8 cellular contexts compared by ENCODE assay signal in genomic region chr15:65530318-65531111, GRCh38. TPM values are rescaled to one million over a fixed set of nuclear protein-coding genes. Genes with fewer than 3 reads are reported as not detected.
DNase-seq lines count a peak whose midpoint lies in the region; ATAC-seq and TF ChIP-seq lines count a peak whose summit lies in the region.

A gene with protein sequence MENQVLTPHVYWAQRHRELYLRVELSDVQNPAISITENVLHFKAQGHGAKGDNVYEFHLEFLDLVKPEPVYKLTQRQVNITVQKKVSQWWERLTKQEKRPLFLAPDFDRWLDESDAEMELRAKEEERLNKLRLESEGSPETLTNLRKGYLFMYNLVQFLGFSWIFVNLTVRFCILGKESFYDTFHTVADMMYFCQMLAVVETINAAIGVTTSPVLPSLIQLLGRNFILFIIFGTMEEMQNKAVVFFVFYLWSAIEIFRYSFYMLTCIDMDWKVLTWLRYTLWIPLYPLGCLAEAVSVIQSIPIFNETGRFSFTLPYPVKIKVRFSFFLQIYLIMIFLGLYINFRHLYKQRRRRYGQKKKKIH (plus strand): TSS chr15:65530463. CDS start chr15:65530632, 169 bp downstream.

- CTCF ChIA-PET in CD4-positive, alpha-beta memory T cell (lab: Charles Lee; ENCODE audit: partially characterized antibody), result interaction anchor here (0.8 to 1.0 kb wide), 3 partner anchors 8 to 307 kb away, joined by 3 to 4 read pairs (median 3); no protein-coding TSS in a partner anchor

- intact Hi-C loops in CD4-positive, alpha-beta memory T cell (cut with micrococcal nuclease), result loop anchor here (1.0 to 5.0 kb wide), 2 partner anchors 13 to 82 kb away; partner anchors contain the start of genes DPP8 and INTS14

- POLR2A ChIA-PET in CD4-positive, alpha-beta memory T cell (lab: Charles Lee; ENCODE audit: partially characterized antibody), result interaction anchor here (0.7 to 3.6 kb wide), 8 partner anchors 13 to 339 kb away, joined by 3 to 36 read pairs (median 4); partner anchors contain the start of genes DPP8, INTS14 and RAB11A

- H3K27me3 ChIP-seq in CD4-positive, alpha-beta memory T cell (ENCODE audit: insufficient read depth, low read length), result no peaks in the 10 kb centered on the region
- no peaks in the 10 kb centered on the region for H3K27me3 ChIP-seq in NT2/D1 (ENCODE audit: insufficient read depth, insufficient read length)

- no peaks in the 10 kb centered on the region for H3K9me3 ChIP-seq in CD4-positive, alpha-beta memory T cell (ENCODE audit: control insufficient read depth in 1 of 2, low read length in 2 of 2)
- H3K9me3 ChIP-seq in NT2/D1 (ENCODE audit: insufficient read depth, low read length), result no peaks in the 10 kb centered on the region

- H3K27me3 Mint-ChIP-seq in CD4-positive, alpha-beta memory T cell, result no peaks in the 10 kb centered on the region
- H3K27me3 Mint-ChIP-seq in endothelial cell (ENCODE audit: unreplicated experiment) (peaks cover 2% of the 10 kb centered on the region), mesothelial cell of epicardium (ENCODE audit: low read depth) (no peaks in the 10 kb centered on the region)

- peak within 1 kb of the TSS; percentile 52 to 93 for H3K4me3 ChIP-seq in CD4-positive, alpha-beta memory T cell (ENCODE audit: low read length in 2 of 2)
- peak within 1 kb of the TSS; percentile 99 for H3K4me3 ChIP-seq in NT2/D1 (ENCODE audit: insufficient read length, low read depth)

- ATAC-seq in GM19467 (IDR thresholded peaks at IDR 0.05; ENCODE audit: unreplicated experiment), result peak; percentile 71

- peak; percentile 83 to 90 (median 87) for DNase-seq in CD4-positive, alpha-beta memory T cell
- peak in 73 of 76 experiments; percentile 12 to 91 (median 77) for DNase-seq in HUDEP-2 (lab: John Stamatoyannopoulos, UW; ENCODE audit: unreplicated experiment in 76 of 76)
- DNase-seq in NT2/D1 (ENCODE audit: low read depth, low spot score), result peak; percentile 80
- DNase-seq in activated CD8-positive, alpha-beta memory T cell treated with anti-CD3 and anti-CD28 coated beads, Interleukin-2, amount 50 U/mL, for 24 hours (ENCODE audit: extremely low read depth), result peak; percentile 66
- peak; percentile 95 for DNase-seq in endothelial cell (ENCODE audit: low spot score)
- DNase-seq in mesothelial cell of epicardium (ENCODE audit: low spot score in 2 of 2, unreplicated experiment in 2 of 2), result peak; percentile 89 to 94
- peak; percentile 87 to 90 for DNase-seq in stimulated activated CD8-positive, alpha-beta memory T cell treated with anti-CD3 and anti-CD28 coated beads, Interleukin-15, amount 100 ng/mL, for 48 hours (ENCODE audit: low read depth in 2 of 2)

- peak within 1 kb of the TSS; percentile 67 for H3K27ac ChIP-seq in CD4-positive, alpha-beta memory T cell (ENCODE audit: low read depth, low read length)

- TF ChIP-seq CTCF in endothelial cell (IDR thresholded peaks at IDR 0.05; ENCODE audit: unreplicated experiment), result no peak
- TF ChIP-seq CTCF in mesothelial cell of epicardium (IDR thresholded peaks at IDR 0.05; ENCODE audit: unreplicated experiment), result no peak

- H3K4me3 Mint-ChIP-seq in CD4-positive, alpha-beta memory T cell, result peak within 1 kb of the TSS; percentile 83 to 90 (median 88)
- peak within 1 kb of the TSS; percentile 89 for H3K4me3 Mint-ChIP-seq in endothelial cell (ENCODE audit: unreplicated experiment)
- H3K4me3 Mint-ChIP-seq in mesothelial cell of epicardium, result peak within 1 kb of the TSS; percentile 86

- peaks cover 0 to 4% of the 10 kb centered on the region in 2 donors for H3K36me3 Mint-ChIP-seq in CD4-positive, alpha-beta memory T cell
- H3K36me3 Mint-ChIP-seq in endothelial cell (ENCODE audit: low read depth, unreplicated experiment) (no peaks in the 10 kb centered on the region), mesothelial cell of epicardium (peaks cover 2% of the 10 kb centered on the region)

- H3K9me3 Mint-ChIP-seq in CD4-positive, alpha-beta memory T cell, result no peaks in the 10 kb centered on the region
- H3K9me3 Mint-ChIP-seq in endothelial cell (ENCODE audit: unreplicated experiment) (no peaks in the 10 kb centered on the region), mesothelial cell of epicardium (no peaks in the 10 kb centered on the region)

- H3K4me1 ChIP-seq in CD4-positive, alpha-beta memory T cell (ENCODE audit: insufficient read depth, low read length), result peaks cover 24% of the 10 kb centered on the region
- peaks cover 2% of the 10 kb centered on the region for H3K4me1 ChIP-seq in NT2/D1 (ENCODE audit: insufficient read depth, insufficient read length)

- no peaks in the 10 kb centered on the region for H3K36me3 ChIP-seq in CD4-positive, alpha-beta memory T cell (ENCODE audit: insufficient read depth, low read length)
- peaks cover 16% of the 10 kb centered on the region for H3K36me3 ChIP-seq in NT2/D1 (ENCODE audit: insufficient read depth, insufficient read length, low read length)

- H3K9ac ChIP-seq in NT2/D1 (ENCODE audit: insufficient read length, low read depth), result peak within 1 kb of the TSS; percentile 100

- peak within 1 kb of the TSS; percentile 55 to 95 (median 87) for H3K27ac Mint-ChIP-seq in CD4-positive, alpha-beta memory T cell
- H3K27ac Mint-ChIP-seq in endothelial cell (ENCODE audit: unreplicated experiment), result peak within 1 kb of the TSS; percentile 53
- peak within 1 kb of the TSS; percentile 95 for H3K27ac Mint-ChIP-seq in mesothelial cell of epicardium

- peaks cover 24 to 33% (median 30%) of the 10 kb centered on the region in 4 donors for H3K4me1 Mint-ChIP-seq in CD4-positive, alpha-beta memory T cell
- H3K4me1 Mint-ChIP-seq in endothelial cell (ENCODE audit: unreplicated experiment) (peaks cover 19% of the 10 kb centered on the region), mesothelial cell of epicardium (peaks cover 33% of the 10 kb centered on the region)

RNA-seq across cellular contexts. Expression of the gene that starts here (rescaled TPM):
- total RNA-seq in CD4-positive, alpha-beta memory T cell, result 10 to 100 TPM; 23.1 to 23.8 TPM
- polyA plus RNA-seq in CD4-positive, alpha-beta memory T cell, result 10 to 100 TPM; 35.6 to 35.9 TPM
- total RNA-seq in endothelial cell (ENCODE audit: unreplicated experiment) (107 TPM), mesothelial cell of epicardium (110 to 113 TPM (median 111 TPM) in 3 replicates)

Comparison
In these comparisons a context has a peak if more than half of its experiments do, and no peak if none do; other contexts are left out.
1. Peak in every context shown above with its lines: DNase-seq, ATAC-seq, H3K4me3 ChIP-seq and H3K27ac ChIP-seq.